ENCODE assay signal across 7 cellular contexts in genomic region chr20:2102585-2103453, GRCh38. TPM values are rescaled to one million over a fixed set of nuclear protein-coding genes. Genes with fewer than 3 reads are reported as not detected.
A peak's percentile ranks its signal among the peaks of the same experiment; 100 is the strongest.
DNase-seq lines count a peak whose midpoint lies in the region; ATAC-seq and TF ChIP-seq lines count a peak whose summit lies in the region.

No MANE protein-coding gene starts in this region.

- in situ Hi-C loops in astrocyte of the cerebellum (cut with HindIII; ENCODE audit: low sequenced_read_pairs), result no loop called here

- intact Hi-C loops in sciatic nerve (cut with DNase I), result no loop called here

- no peak for TF ChIP-seq CTCF in astrocyte of the cerebellum (IDR thresholded peaks at IDR 0.05; ENCODE audit: low read depth, low read length, missing control alignments)

- peak; percentile 32 for ATAC-seq in GM18499 (IDR thresholded peaks at IDR 0.05; ENCODE audit: insufficient read depth, unreplicated experiment)
- peak; percentile 56 for ATAC-seq in HG02763 (IDR thresholded peaks at IDR 0.05; ENCODE audit: unreplicated experiment)
- peak; percentile 94 for ATAC-seq in sciatic nerve

- DNase-seq in NCI-H1417 treated with DMSO at 0.1 percent for 48 hours (lab: John Stamatoyannopoulos, UW) (peak; percentile 88), T-helper 9 cell (peak; percentile 78), astrocyte of the cerebellum (ENCODE audit: low read depth) (peak; percentile 63), hypothalamus (lab: John Stamatoyannopoulos, UW) (peak; percentile 67 to 99 (median 89)), sciatic nerve (ENCODE audit: low spot score) (peak; percentile 91)

- H3K4me3 ChIP-seq in astrocyte of the cerebellum (ENCODE audit: low read depth, low read length), result peak overlapping the region; percentile 93

RNA-seq across cellular contexts. Expression of gene STK35, which starts 1.2 kb away (rescaled TPM):
- total RNA-seq in sciatic nerve, result 10.2 TPM

Comparison
In these comparisons a context has a peak if more than half of its experiments do, and no peak if none do; other contexts are left out.
1. Peak in every context shown above with its lines: DNase-seq, ATAC-seq and H3K4me3 ChIP-seq.
2. ATAC-seq: peak in every context shown above with its lines; median percentile 94 in sciatic nerve; 56 in HG02763; 32 in GM18499.